In the genomic region with DNA sequence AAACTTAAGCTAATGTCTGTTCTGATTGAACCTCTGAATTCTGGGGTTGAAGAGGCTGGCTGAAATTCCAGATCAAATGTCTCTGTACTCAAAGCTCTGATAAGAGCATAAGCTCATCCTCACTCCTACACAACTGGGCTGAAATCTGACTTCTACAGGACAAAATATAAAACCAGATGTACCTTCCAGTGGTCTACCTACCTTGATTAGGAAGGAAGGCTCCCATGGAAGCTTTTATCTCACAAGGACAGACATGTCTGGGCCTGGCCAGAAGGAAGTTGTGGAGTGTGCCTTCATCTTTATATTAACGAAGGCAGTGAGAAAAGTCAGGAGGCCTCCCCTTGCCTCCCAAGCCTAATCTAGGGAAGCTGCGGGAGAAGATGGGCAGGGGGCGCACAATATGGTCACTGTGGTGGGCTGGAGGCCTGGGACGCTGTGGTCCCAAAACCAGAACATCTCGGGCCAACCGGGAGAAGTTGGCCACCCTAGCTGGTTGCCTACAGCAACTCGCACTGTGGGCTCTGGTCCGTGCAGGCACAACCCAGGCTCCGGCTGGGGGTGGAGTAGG, we compare ENCODE assay signal across 8 cellular contexts. TPM values are rescaled to one million over a fixed set of nuclear protein-coding genes. Genes with fewer than 3 reads are reported as not detected.
DNase-seq lines count a peak whose midpoint lies in the region; ATAC-seq and TF ChIP-seq lines count a peak whose summit lies in the region.

No MANE protein-coding gene starts in this region.

- peak overlapping the region; percentile 93 for H3K27ac Mint-ChIP-seq in activated CD4-positive, alpha-beta T cell treated with anti-CD3 and anti-CD28 coated beads, Interleukin-2, amount 10 ng/mL, durations not matched to agents 24 days and 14 days

- H3K36me3 Mint-ChIP-seq in activated CD4-positive, alpha-beta T cell treated with anti-CD3 and anti-CD28 coated beads, Interleukin-2, amount 10 ng/mL, durations not matched to agents 24 days and 14 days (ENCODE audit: low read depth): peaks cover 14% of the 10 kb centered on the region

- peak overlapping the region; percentile 67 for H3K9ac ChIP-seq in neural cell (ENCODE audit: low read length)

- peak overlapping the region; percentile 23 for H3K4me2 ChIP-seq in neural cell (ENCODE audit: low read length)

- H3K36me3 ChIP-seq in neural cell (ENCODE audit: insufficient read depth, low read length): no peaks in the 10 kb centered on the region

- no peak for ATAC-seq in HG03520 (IDR thresholded peaks at IDR 0.05; ENCODE audit: unreplicated experiment)
- ATAC-seq in HG03378 (IDR thresholded peaks at IDR 0.05; ENCODE audit: unreplicated experiment): no peak

- intact Hi-C loops in activated CD4-positive, alpha-beta T cell treated with anti-CD3 and anti-CD28 coated beads, Interleukin-2, amount 10 ng/mL, durations not matched to agents 24 days and 14 days (cut with micrococcal nuclease): loop anchor here (1.0 to 10.0 kb wide), 8 partner anchors 10 to 470 kb away; partner anchors contain the start of genes CEP95 and DDX5

- no peaks in the 10 kb centered on the region for H3K9me2 ChIP-seq in neural cell (ENCODE audit: insufficient read depth, low read length)

- H3F3A ChIP-seq in neural cell (ENCODE audit: insufficient read depth, low read length, poor library complexity, severe bottlenecking): no peaks in the 10 kb centered on the region

- no peaks in the 10 kb centered on the region for H3K9me3 Mint-ChIP-seq in activated CD4-positive, alpha-beta T cell treated with anti-CD3 and anti-CD28 coated beads, Interleukin-2, amount 10 ng/mL, durations not matched to agents 24 days and 14 days

- H3K4me3 ChIP-seq in neural cell (ENCODE audit: low read length): peak overlapping the region; percentile 74

- no peaks in the 10 kb centered on the region for H3K9me3 ChIP-seq in neural cell (ENCODE audit: low read length)

- TF ChIP-seq RAD21 in neural cell (conservative IDR thresholded peaks at IDR 0.05): no peak

- no peaks in the 10 kb centered on the region for H4K20me1 ChIP-seq in neural cell (ENCODE audit: insufficient read depth)

- no peak for TF ChIP-seq CTCF in neural cell (IDR thresholded peaks at IDR 0.05; ENCODE audit: poor library complexity, severe bottlenecking)

- peak overlapping the region; percentile 76 for H3K4me3 Mint-ChIP-seq in activated CD4-positive, alpha-beta T cell treated with anti-CD3 and anti-CD28 coated beads, Interleukin-2, amount 10 ng/mL, durations not matched to agents 24 days and 14 days

- H3K27ac ChIP-seq in neural cell (ENCODE audit: low read length): peak overlapping the region; percentile 51

- peak overlapping the region; percentile 58 for H2AFZ ChIP-seq in neural cell (ENCODE audit: low read depth, low read length)

- no peaks in the 10 kb centered on the region for H3K79me2 ChIP-seq in neural cell (replicated peaks; ENCODE audit: insufficient read depth, low read length)

- no peak for DNase-seq in activated CD4-positive, alpha-beta T cell treated with anti-CD3 and anti-CD28 coated beads, Interleukin-2, amount 10 ng/mL, durations not matched to agents 24 days and 14 days
- DNase-seq in activated CD4-positive, alpha-beta T cell treated with anti-CD3 and anti-CD28 coated beads for 1 hour: no peak
- DNase-seq in NCI-H69 (lab: John Stamatoyannopoulos, UW) (peak; percentile 43), dermis blood vessel endothelial cell (peak; percentile 38), RPMI8226 (no peak)

- peaks cover 50% of the 10 kb centered on the region for H3K4me1 Mint-ChIP-seq in activated CD4-positive, alpha-beta T cell treated with anti-CD3 and anti-CD28 coated beads, Interleukin-2, amount 10 ng/mL, durations not matched to agents 24 days and 14 days

- H3K27me3 ChIP-seq in neural cell (ENCODE audit: insufficient read depth, low read depth, low read length): no peaks in the 10 kb centered on the region

- no peak for TF ChIP-seq EP300 in neural cell (conservative IDR thresholded peaks at IDR 0.05; ENCODE audit: poor library complexity, severe bottlenecking)

- no peaks in the 10 kb centered on the region for H3K27me3 Mint-ChIP-seq in activated CD4-positive, alpha-beta T cell treated with anti-CD3 and anti-CD28 coated beads, Interleukin-2, amount 10 ng/mL, durations not matched to agents 24 days and 14 days

TF ChIP-seq in neural cell, 6 proteins besides CTCF, POLR2A, EP300 and RAD21:
- TF ChIP-seq EZH2 (IDR thresholded peaks at IDR 0.05; ENCODE audit: borderline replicate concordance, insufficient read depth, low read length, poor library complexity, severe bottlenecking) (no peak), POLR2AphosphoS5 (IDR thresholded peaks at IDR 0.05) (no peak), MXI1 (conservative IDR thresholded peaks at IDR 0.05; ENCODE audit: poor library complexity, severe bottlenecking) (no peak), TAF1 (IDR thresholded peaks at IDR 0.05; ENCODE audit: low read depth) (no peak), REST (IDR thresholded peaks at IDR 0.05; ENCODE audit: borderline replicate concordance) (no peak), SMC3 (conservative IDR thresholded peaks at IDR 0.05; ENCODE audit: poor library complexity) (no peak)

RNA-seq across cellular contexts. Expression of gene LRRC37A3, which starts 55.6 kb away (rescaled TPM):
- 8.3 and 12.8 TPM in 2 replicates for total RNA-seq in activated CD4-positive, alpha-beta T cell treated with anti-CD3 and anti-CD28 coated beads, Interleukin-2, amount 10 ng/mL, durations not matched to agents 24 days and 14 days
- total RNA-seq in dermis blood vessel endothelial cell: 3.9 and 4.1 TPM in 2 replicates
- polyA plus RNA-seq in neural cell: 5.3 and 13.7 TPM in 2 replicates
- polyA minus RNA-seq in neural cell: 34.1 and 35.9 TPM in 2 replicates

Comparison
In these comparisons a context has a peak if more than half of its experiments do, and no peak if none do; other contexts are left out.
1. DNase-seq: peak in NCI-H69 (single experiment) and dermis blood vessel endothelial cell (single experiment); none in activated CD4-positive, alpha-beta T cell treated with anti-CD3 and anti-CD28 coated beads, Interleukin-2, amount 10 ng/mL, durations not matched to agents 24 days and 14 days (single experiment), activated CD4-positive, alpha-beta T cell treated with anti-CD3 and anti-CD28 coated beads for 1 hour (single experiment) and RPMI8226 (single experiment).